ENCODE assay signal across 15 cellular contexts in genomic region chr20:50358959-50359358, GRCh38.
"Had no signal": no experiment of that assay in that cellular context is flagged by ENCODE, and none has a peak within 500 bp of the region (broad histone marks: within the 10 kb centered on the region; RNA-seq: fewer than 3 reads in every experiment).

No MANE protein-coding gene starts in this region.

- H3K27me3 ChIP-seq: cardiac muscle cell, upper lobe of right lung had no signal

- H3K9me3 Mint-ChIP-seq: activated B cell treated with CpG ODN at 0.5 μM for 24 hours; stimulated activated naive CD8-positive, alpha-beta T cell treated with anti-CD3 and anti-CD28 coated beads, Interleukin-15, Interleukin-2, amounts not matched to agents 100 ng/mL and 50 ng/mL, for 24 hours had no signal

- H3K36me3 Mint-ChIP-seq: naive B cell had no signal

- H3K9me3 ChIP-seq: upper lobe of right lung had no signal

- H3K4me3 ChIP-seq: cardiac muscle cell, skin epidermis, upper lobe of right lung had no signal

- DNase-seq: activated B cell treated with CpG ODN at 0.5 μM for 24 hours; activated CD4-positive, alpha-beta T cell treated with anti-CD3 and anti-CD28 coated beads, Interleukin-2, amount 50 U/mL, for 1 hour; activated CD8-positive, alpha-beta memory T cell treated with anti-CD3 and anti-CD28 coated beads for 24 hours; activated naive CD4-positive, alpha-beta T cell treated with anti-CD3 and anti-CD28 coated beads, Interleukin-2, amount 50 U/mL, for 16 hours; islet precursor cell; naive B cell; stimulated activated CD4-positive, alpha-beta T cell treated with anti-CD3 and anti-CD28 coated beads, Interleukin-4, amount 100 ng/mL, for 24 hours; T-helper 17 cell; upper lobe of right lung had no signal

- ATAC-seq: T-helper 17 cell had no signal

- H3K36me3 ChIP-seq: cardiac muscle cell, upper lobe of right lung had no signal

- H3K27ac ChIP-seq: cardiac muscle cell, upper lobe of right lung had no signal

- H3K4me1 Mint-ChIP-seq: activated B cell treated with CpG ODN at 0.5 μM for 24 hours, naive B cell had no signal

- H3K4me3 Mint-ChIP-seq: activated B cell treated with CpG ODN at 0.5 μM for 24 hours; naive B cell; stimulated activated naive CD8-positive, alpha-beta T cell treated with anti-CD3 and anti-CD28 coated beads, Interleukin-15, Interleukin-2, amounts not matched to agents 100 ng/mL and 50 ng/mL, for 24 hours; T-helper 17 cell had no signal

- FAIRE-seq: colon, endometrium, TTC549 had no signal

- H3K27ac Mint-ChIP-seq: activated B cell treated with CpG ODN at 0.5 μM for 24 hours, T-helper 17 cell had no signal
